ENCODE assay signal across 8 cellular contexts in the genomic region with DNA sequence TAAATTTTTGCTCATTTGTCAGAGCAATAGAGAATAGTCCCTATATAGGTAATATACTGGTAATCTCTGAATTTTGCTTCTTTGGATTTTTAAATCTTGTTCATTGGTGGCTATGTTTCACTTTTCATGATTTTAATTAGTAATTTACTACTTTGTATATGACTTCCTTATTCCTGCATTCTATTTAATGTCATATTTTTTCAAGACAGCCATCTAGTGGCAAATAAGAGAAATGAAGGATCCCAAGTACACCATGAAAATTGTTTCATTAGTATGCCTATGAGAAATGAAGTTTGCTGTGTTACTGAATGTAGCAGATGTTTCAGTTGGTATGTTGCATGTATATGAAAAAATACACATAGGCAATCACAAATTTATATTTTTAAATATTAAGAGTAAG.
DNase-seq lines count a peak whose midpoint lies in the region; ATAC-seq lines count a peak whose summit lies in the region.

No MANE protein-coding gene starts in this region.

- no peaks in the 10 kb centered on the region for H3K4me1 ChIP-seq in effector memory CD4-positive, alpha-beta T cell (ENCODE audit: control insufficient read depth, insufficient read depth, low read length, poor library complexity, severe bottlenecking)

- intact Hi-C loops in activated CD4-positive, alpha-beta T cell treated with anti-CD3 and anti-CD28 coated beads for 36 hours (cut with DNase I, micrococcal nuclease): loop anchor here (1.0 to 5.0 kb wide), 3 partner anchors 81 to 171 kb away; a partner anchor contains a TSS

- peaks cover 8% of the 10 kb centered on the region for H3K36me3 ChIP-seq in effector memory CD4-positive, alpha-beta T cell (ENCODE audit: control insufficient read depth, insufficient read depth, low read length)

- no peaks in the 10 kb centered on the region for H3K9me3 Mint-ChIP-seq in activated CD4-positive, alpha-beta T cell treated with anti-CD3 and anti-CD28 coated beads for 36 hours (ENCODE audit: low read depth)

- H3K4me1 Mint-ChIP-seq in activated CD4-positive, alpha-beta T cell treated with anti-CD3 and anti-CD28 coated beads for 36 hours: no peaks in the 10 kb centered on the region

- no peaks in the 10 kb centered on the region for H3K9me3 ChIP-seq in effector memory CD4-positive, alpha-beta T cell (ENCODE audit: control insufficient read depth, low read length)

- POLR2A ChIA-PET in activated CD4-positive, alpha-beta T cell treated with anti-CD3 and anti-CD28 coated beads for 36 hours (lab: Charles Lee): no interaction called here

- H3K27me3 Mint-ChIP-seq in activated CD4-positive, alpha-beta T cell treated with anti-CD3 and anti-CD28 coated beads for 36 hours: no peaks in the 10 kb centered on the region

- no peaks in the 10 kb centered on the region for H3K27me3 ChIP-seq in effector memory CD4-positive, alpha-beta T cell (replicated peaks; ENCODE audit: control insufficient read depth, insufficient read depth, low read length, poor library complexity, severe bottlenecking)

- no peak overlapping the region for H3K4me3 Mint-ChIP-seq in activated CD4-positive, alpha-beta T cell treated with anti-CD3 and anti-CD28 coated beads for 36 hours

- H3K27ac ChIP-seq in effector memory CD4-positive, alpha-beta T cell (ENCODE audit: insufficient read depth, low read length, poor library complexity, severe bottlenecking): no peak overlapping the region

- no peak overlapping the region for H3K27ac Mint-ChIP-seq in activated CD4-positive, alpha-beta T cell treated with anti-CD3 and anti-CD28 coated beads for 36 hours

- no peak overlapping the region for H3K4me3 ChIP-seq in effector memory CD4-positive, alpha-beta T cell (ENCODE audit: insufficient read depth, low read depth, low read length, poor library complexity, severe bottlenecking)

- CTCF ChIA-PET in activated CD4-positive, alpha-beta T cell treated with anti-CD3 and anti-CD28 coated beads for 36 hours (lab: Charles Lee): interaction anchor here (0.7 to 0.9 kb wide), 6 partner anchors 11 to 100 kb away, joined by 3 to 4 read pairs (median 3); a partner anchor contains a TSS

- peak; percentile 64 for ATAC-seq in activated CD4-positive, alpha-beta T cell treated with anti-CD3 and anti-CD28 coated beads for 36 hours
- no peak for ATAC-seq in HG03039 (IDR thresholded peaks at IDR 0.05; ENCODE audit: unreplicated experiment)

- peaks cover 26% of the 10 kb centered on the region for H3K36me3 Mint-ChIP-seq in activated CD4-positive, alpha-beta T cell treated with anti-CD3 and anti-CD28 coated beads for 36 hours (ENCODE audit: low read depth)

- no peak for DNase-seq in activated CD4-positive, alpha-beta T cell treated with anti-CD3 and anti-CD28 coated beads for 36 hours
- no peak for DNase-seq in activated CD4-positive, alpha-beta T cell treated with anti-CD3 and anti-CD28 coated beads for 48 hours
- DNase-seq in NCI-H1694 treated with DMSO at 0.1 percent for 48 hours (lab: John Stamatoyannopoulos, UW) (peak; percentile 23), cerebellum (ENCODE audit: low spot score) (peak; percentile 3), midbrain (lab: John Stamatoyannopoulos, UW) (peak; percentile 7), mesenteric fat pad (ENCODE audit: low spot score) (no peak)
- no peak for DNase-seq in effector memory CD4-positive, alpha-beta T cell

Comparison
In these comparisons a context has a peak if more than half of its experiments do, and no peak if none do; other contexts are left out.
1. DNase-seq: peak in NCI-H1694 treated with DMSO at 0.1 percent for 48 hours (single experiment), cerebellum (single experiment) and midbrain (single experiment); none in activated CD4-positive, alpha-beta T cell treated with anti-CD3 and anti-CD28 coated beads for 36 hours (single experiment), activated CD4-positive, alpha-beta T cell treated with anti-CD3 and anti-CD28 coated beads for 48 hours (single experiment), effector memory CD4-positive, alpha-beta T cell (0 of 3) and mesenteric fat pad (single experiment).